Comparison of ENCODE assay signal across 20 cellular contexts in genomic region chrX:70437921-70438665, GRCh38. TPM values are rescaled to one million over a fixed set of nuclear protein-coding genes. Genes with fewer than 3 reads are reported as not detected.
"Had no signal": no experiment of that assay in that cellular context is flagged by ENCODE, and none has a peak within 500 bp of the region (broad histone marks: within the 10 kb centered on the region; RNA-seq: fewer than 3 reads in every experiment).

No MANE protein-coding gene starts in this region.

- FAIRE-seq: frontal cortex, islet of Langerhans had no signal

- H3K4me1 ChIP-seq: breast epithelium, left lung had no signal

- H3K27ac ChIP-seq: breast epithelium, heart left ventricle, left lung, ovary, suprapubic skin, upper lobe of left lung had no signal

- H3K36me3 Mint-ChIP-seq: activated CD8-positive, alpha-beta memory T cell treated with anti-CD3 and anti-CD28 coated beads, Interleukin-2, amount 10 ng/mL, durations not matched to agents 7 days and 5 days; activated naive CD8-positive, alpha-beta T cell had no signal

- ATAC-seq: heart left ventricle, left lung had no signal

- H3K36me3 ChIP-seq: breast epithelium, heart left ventricle, left lung, ovary, suprapubic skin, upper lobe of left lung had no signal

- H3K9me3 Mint-ChIP-seq: activated T-cell treated with anti-CD3 and anti-CD28 coated beads, Interleukin-2, amount 50 U/mL, for 24 hours; T-helper 2 cell treated with Interferon-gamma antibody and Interleukin-4, amounts not matched to agents 5 μg/mL and 100 μg/mL, for 36 hours had no signal

- H3K27ac Mint-ChIP-seq: activated naive CD8-positive, alpha-beta T cell; activated T-cell treated with anti-CD3 and anti-CD28 coated beads, Interleukin-2, amount 50 U/mL, for 24 hours had no signal

- H3K4me3 ChIP-seq: breast epithelium, heart left ventricle, left lung, ovary, suprapubic skin, upper lobe of left lung had no signal

- H3K4me3 Mint-ChIP-seq: activated naive CD8-positive, alpha-beta T cell; activated T-cell treated with anti-CD3 and anti-CD28 coated beads, Interleukin-2, amount 50 U/mL, for 24 hours; T-helper 2 cell treated with Interferon-gamma antibody and Interleukin-4, amounts not matched to agents 5 μg/mL and 100 μg/mL, for 36 hours had no signal

- DNase-seq: activated effector memory CD4-positive, alpha-beta T cell treated with Interleukin-2 at 50 U/mL for 16 hours; activated T-cell treated with anti-CD3 and anti-CD28 coated beads, Interleukin-2, amount 50 U/mL, for 24 hours; amygdala; heart left ventricle; left lung; mesenchymal stem cell; ovary; stimulated activated CD4-positive, alpha-beta T cell treated with anti-CD3 and anti-CD28 coated beads, Interleukin-12 subunit alpha, Interleukin-12 subunit beta, amount 100 ng/mL, for 4 hours; stimulated activated CD4-positive, alpha-beta T cell treated with anti-CD3 and anti-CD28 coated beads, Interleukin-4, amount 100 ng/mL, for 1 hour; stimulated activated CD8-positive, alpha-beta memory T cell treated with anti-CD3 and anti-CD28 coated beads, Interleukin-4, amount 100 ng/mL, for 48 hours; stimulated activated naive CD8-positive, alpha-beta T cell treated with anti-CD3 and anti-CD28 coated beads, Interleukin-15, Interleukin-2, amounts not matched to agents 100 U/mL and 50 U/mL, for 24 hours; upper lobe of left lung had no signal

- H3K9me3 ChIP-seq: breast epithelium, heart left ventricle, left lung, ovary, suprapubic skin, upper lobe of left lung had no signal

- H3K27me3 ChIP-seq: ovary, suprapubic skin had no signal

RNA-seq across cellular contexts. Expression of gene GDPD2, which starts 15.0 kb away (rescaled TPM):
- total RNA-seq: heart left ventricle, left lung, ovary, upper lobe of left lung had no signal
- polyA plus RNA-seq: heart left ventricle, neural cell, ovary had no signal
